23 cellular contexts compared by ENCODE assay signal in the genomic region with DNA sequence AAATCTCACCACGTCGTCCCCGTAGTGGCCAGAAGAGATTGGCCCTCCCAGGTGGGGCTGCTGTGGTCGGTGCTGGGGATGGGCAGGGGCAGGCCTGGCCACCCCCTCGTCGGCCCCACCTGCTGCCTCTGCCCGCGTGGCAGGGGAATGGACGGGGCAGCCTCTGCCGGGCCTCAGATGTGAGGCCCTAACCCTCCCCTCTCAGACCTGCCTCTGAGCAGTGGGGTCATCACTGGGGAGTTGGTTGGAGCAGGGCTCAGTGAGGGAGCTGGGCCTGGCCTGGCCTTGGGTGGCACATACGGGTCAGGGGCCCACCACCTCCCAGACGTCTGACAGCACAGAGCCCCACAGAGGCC. TPM values are rescaled to one million over a fixed set of nuclear protein-coding genes. Genes with fewer than 3 reads are reported as not detected.
DNase-seq lines count a peak whose midpoint lies in the region; ATAC-seq, FAIRE-seq and TF ChIP-seq lines count a peak whose summit lies in the region.
"Had no signal": no experiment of that assay in that cellular context is flagged by ENCODE, and none has a peak within 500 bp of the region (broad histone marks: within the 10 kb centered on the region; RNA-seq: fewer than 3 reads in every experiment).

No MANE protein-coding gene starts in this region.

- H3K36me3 Mint-ChIP-seq in progenitor cell of endocrine pancreas (ENCODE audit: insufficient read depth): peaks cover 7% of the 10 kb centered on the region

- H3K9ac ChIP-seq in BLaER1 treated with 17β-estradiol and CSF1 and Interleukin-3, amounts not matched to agents 10 nM and 100 nM: peak overlapping the region in 9 of 11 experiments; percentile 10 to 53 (median 34); a peak in 11 of 22 replicates

- 67 to 95% (median 68%) methylated on average over 2 to 12 of the region's 12 CpGs for WGBS in heart left ventricle, 4 donors

- intact Hi-C loops in heart left ventricle (cut with DNase I): no loop called here
- intact Hi-C loops in Right ventricle myocardium inferior (cut with DNase I): no loop called here
- intact Hi-C loops in dorsolateral prefrontal cortex (cut with DNase I): no loop called here

- H3K27ac ChIP-seq in heart left ventricle (peak overlapping the region in 7 of 12 donors; percentile 3 to 84 (median 68)), dorsolateral prefrontal cortex (peak overlapping the region in 48 of 59 donors; percentile 2 to 87 (median 64))
- peak overlapping the region in 9 of 11 experiments; percentile 47 to 76 (median 71); a peak in 18 of 22 replicates for H3K27ac ChIP-seq in BLaER1 treated with 17β-estradiol and CSF1 and Interleukin-3, amounts not matched to agents 10 nM and 100 nM
- H3K27ac ChIP-seq: PC-9 had no signal

- H3K27me3 ChIP-seq in heart left ventricle (no peaks in the 10 kb centered on the region), dorsolateral prefrontal cortex (no peaks in the 10 kb centered on the region)
- H3K27me3 ChIP-seq in BLaER1 treated with 17β-estradiol and CSF1 and Interleukin-3, amounts not matched to agents 10 nM and 100 nM: peaks cover 22 to 56% (median 46%) of the 10 kb centered on the region in 11 experiments

- H3K27me3 Mint-ChIP-seq in progenitor cell of endocrine pancreas: no peaks in the 10 kb centered on the region

- no peak for DNase-seq in heart left ventricle
- no peak for DNase-seq in Right ventricle myocardium inferior (ENCODE audit: missing footprints)
- no peak for DNase-seq in dorsolateral prefrontal cortex
- no peak for DNase-seq in progenitor cell of endocrine pancreas (ENCODE audit: low spot score, unreplicated experiment)
- no peak for DNase-seq in GM12891 (ENCODE audit: insufficient read length, low spot score)
- DNase-seq in activated CD4-positive, alpha-beta T cell treated with anti-CD3 and anti-CD28 coated beads, Interleukin-2, amount 50 U/mL, for 4 hours: no peak
- DNase-seq: 8988T, AML-193, EL, GF-D8, H9, KG1, NCI-H1092 treated with DMSO at 0.1 percent for 48 hours, NCI-H2029, NCI-H226, NCI-H510A treated with DMSO at 0.1 percent for 48 hours, NCI-H748 treated with DMSO at 0.1 percent for 48 hours, PC-9, RPMI8226 had no signal

- H3K4me1 Mint-ChIP-seq in progenitor cell of endocrine pancreas (ENCODE audit: low read depth): peaks cover 20% of the 10 kb centered on the region
- H3K4me1 Mint-ChIP-seq: H9 had no signal

- H3K27ac Mint-ChIP-seq in progenitor cell of endocrine pancreas: peak overlapping the region; percentile 36
- H3K27ac Mint-ChIP-seq: H9 had no signal

- peaks cover 0 to 11% (median 0%) of the 10 kb centered on the region in 9 donors for H3K36me3 ChIP-seq in heart left ventricle
- H3K36me3 ChIP-seq in BLaER1 treated with 17β-estradiol and CSF1 and Interleukin-3, amounts not matched to agents 10 nM and 100 nM: no peaks in the 10 kb centered on the region

- peak overlapping the region; percentile 69 to 99 (median 97) for H3K4me2 ChIP-seq in BLaER1 treated with 17β-estradiol and CSF1 and Interleukin-3, amounts not matched to agents 10 nM and 100 nM
- H3K4me2 ChIP-seq: PC-9 had no signal

- peaks cover 0 to 28% (median 14%) of the 10 kb centered on the region in 12 donors for H3K4me1 ChIP-seq in heart left ventricle
- H3K4me1 ChIP-seq in BLaER1 treated with 17β-estradiol and CSF1 and Interleukin-3, amounts not matched to agents 10 nM and 100 nM: peaks cover 29 to 62% (median 53%) of the 10 kb centered on the region in 10 experiments

- H3K4me3 ChIP-seq in heart left ventricle (no peak overlapping the region), dorsolateral prefrontal cortex (no peak overlapping the region)
- peak overlapping the region in 4 of 10 experiments; percentile 14 to 43 (median 28); a peak in 6 of 20 replicates for H3K4me3 ChIP-seq in BLaER1 treated with 17β-estradiol and CSF1 and Interleukin-3, amounts not matched to agents 10 nM and 100 nM
- H3K4me3 ChIP-seq: PC-9 had no signal

- H3K9me3 Mint-ChIP-seq in progenitor cell of endocrine pancreas (ENCODE audit: low read depth): peaks cover 3% of the 10 kb centered on the region

- TF ChIP-seq CTCF in heart left ventricle (IDR thresholded peaks at IDR 0.05): no peak
- TF ChIP-seq CTCF in dorsolateral prefrontal cortex (IDR thresholded peaks at IDR 0.05 in 54 of 56, conservative IDR thresholded peaks at IDR 0.05 in 2 of 56; ENCODE audit: low read depth in 1 of 56, partially characterized antibody in 56 of 56): no peak
- no peak for TF ChIP-seq CTCF in progenitor cell of endocrine pancreas (IDR thresholded peaks at IDR 0.05; ENCODE audit: unreplicated experiment)

- FAIRE-seq in GM12891 (lab: Jason Lieb, UNC): no peak
- FAIRE-seq: D721Med, GM19239 had no signal

- H3K4me3 Mint-ChIP-seq in progenitor cell of endocrine pancreas (ENCODE audit: low read depth): no peak overlapping the region

- ATAC-seq in heart left ventricle (peak in 1 of 4 donors; percentile 3), Right ventricle myocardium inferior (no peak), HG03442 (IDR thresholded peaks at IDR 0.05; ENCODE audit: unreplicated experiment) (no peak)

- no peaks in the 10 kb centered on the region for H3K9me3 ChIP-seq in heart left ventricle
- 0 out of 22 replicates have a peak, but pooled peaks cover 0 to under 1% (median 0%) of the 10 kb centered on the region in 11 experiments for H3K9me3 ChIP-seq in BLaER1 treated with 17β-estradiol and CSF1 and Interleukin-3, amounts not matched to agents 10 nM and 100 nM (replicated peaks in 1 of 11)

- TF ChIP-seq POLR2A in heart left ventricle (IDR thresholded peaks at IDR 0.05) (no peak), GM12891 (IDR thresholded peaks at IDR 0.05; ENCODE audit: low read depth, low read length) (no peak)

- peaks cover 0 to 18% (median 5%) of the 10 kb centered on the region in 11 experiments; a peak in 8 of 22 replicates for H4K20me1 ChIP-seq in BLaER1 treated with 17β-estradiol and CSF1 and Interleukin-3, amounts not matched to agents 10 nM and 100 nM

TF ChIP-seq in GM12891, 5 proteins besides CTCF, POLR2A, EP300 and RAD21:
- TF ChIP-seq PAX5 (IDR thresholded peaks at IDR 0.05; ENCODE audit: insufficient read depth, low read length, severe bottlenecking) (no peak), POLR2AphosphoS5 (IDR thresholded peaks at IDR 0.05; ENCODE audit: low read depth, low read length) (no peak), SPI1 (IDR thresholded peaks at IDR 0.05; ENCODE audit: low read depth, low read length) (no peak), TAF1 (IDR thresholded peaks at IDR 0.05; ENCODE audit: low read depth, low read length) (no peak), POU2F2 (IDR thresholded peaks at IDR 0.05; ENCODE audit: low read depth, low read length) (no peak)

RNA-seq across cellular contexts. Expression of a gene that starts 41.5 kb away (rescaled TPM):
- total RNA-seq in heart left ventricle (10 to 100 TPM; 26.0 to 61.0 (median 43.6) TPM), Right ventricle myocardium inferior (45.9 TPM), dorsolateral prefrontal cortex (100 to 1,000 TPM; 181 to 436 (median 311) TPM), progenitor cell of endocrine pancreas (82.6 and 90.0 TPM in 2 replicates)
- 10 to 100 TPM; 37.7 to 40.0 TPM for polyA plus RNA-seq in heart left ventricle
- polyA plus RNA-seq in GM12891 (2012; ENCODE audit: low read depth, missing spikeins): 1.2 TPM
